In the genomic region with DNA sequence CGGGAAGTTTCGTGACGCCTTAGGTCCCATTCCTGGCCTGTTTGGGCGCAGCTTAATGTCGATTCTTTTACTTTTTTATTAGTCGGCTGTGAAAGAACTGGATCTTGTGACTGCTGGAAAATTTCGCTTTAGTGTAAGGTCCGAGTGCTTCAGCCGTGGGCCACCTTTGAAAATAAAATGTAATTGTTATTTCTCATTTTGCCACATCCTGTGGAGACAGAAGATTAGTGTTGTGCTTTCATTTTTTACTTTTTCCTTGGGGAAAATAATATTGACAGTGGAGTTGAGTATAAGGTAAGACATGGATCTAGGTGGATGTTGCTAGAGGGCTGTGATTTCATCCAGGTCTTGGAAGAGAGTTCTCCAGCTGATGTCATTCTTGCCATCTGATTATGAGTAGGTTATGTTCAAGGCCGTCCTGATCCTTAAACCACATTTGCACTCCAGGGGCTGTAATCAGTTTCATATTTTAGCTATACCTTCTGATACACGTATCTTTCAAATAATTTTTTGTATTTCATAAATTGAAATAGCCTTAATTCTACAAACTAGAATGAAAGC, we compare ENCODE assay signal across 1 cellular context.
TF ChIP-seq lines count a peak whose summit lies in the region.

No MANE protein-coding gene starts in this region.

TF ChIP-seq in HCT116, 20 proteins besides CTCF, POLR2A, EP300 and RAD21 (continued from another document):
- TF ChIP-seq TCF7L2 (IDR thresholded peaks at IDR 0.05; ENCODE audit: borderline replicate concordance, extremely low read depth, insufficient read depth, insufficient read length) (no peak), JUND (IDR thresholded peaks at IDR 0.05) (no peak), POLR2AphosphoS5 (IDR thresholded peaks at IDR 0.05; ENCODE audit: low read depth, low read length) (no peak)
